Comparison of ENCODE assay signal across 8 cellular contexts in genomic region chr10:95758351-95759025, GRCh38. TPM values are rescaled to one million over a fixed set of nuclear protein-coding genes. Genes with fewer than 3 reads are reported as not detected.
A peak's percentile ranks its signal among the peaks of the same experiment; 100 is the strongest.
DNase-seq lines count a peak whose midpoint lies in the region; ATAC-seq and TF ChIP-seq lines count a peak whose summit lies in the region.

No MANE protein-coding gene starts in this region.

- TF ChIP-seq CTCF in GM20000 (IDR thresholded peaks at IDR 0.05; ENCODE audit: extremely low read depth, missing control alignments): no peak
- no peak for TF ChIP-seq CTCF in esophagus muscularis mucosa (IDR thresholded peaks at IDR 0.05)

- H3K27me3 ChIP-seq in esophagus muscularis mucosa: no peaks in the 10 kb centered on the region

- H3K27ac ChIP-seq in esophagus muscularis mucosa (replicated peaks in 1 of 4): peak overlapping the region; percentile 75 to 88 (median 85)

- TF ChIP-seq EP300 in esophagus muscularis mucosa (IDR thresholded peaks at IDR 0.05): no peak

- TF ChIP-seq POLR2A in GM10847 (IDR thresholded peaks at IDR 0.05; ENCODE audit: extremely low read depth, insufficient read length): peak; percentile 19
- TF ChIP-seq POLR2A in esophagus muscularis mucosa (IDR thresholded peaks at IDR 0.05; ENCODE audit: low read depth): no peak

- intact Hi-C loops in esophagus muscularis mucosa (cut with DNase I): loop anchor here (5.0 kb wide), 1 partner anchor 84 kb away; no protein-coding TSS in a partner anchor

- DNase-seq in GM20000 (ENCODE audit: low spot score) (peak; percentile 48), esophagus muscularis mucosa (ENCODE audit: extremely low spot score) (no peak), SIG-M5 treated with dmso at 0.1 percent for 504 hours (lab: John Stamatoyannopoulos, UW; ENCODE audit: unreplicated experiment) (no peak), hypothalamus (lab: John Stamatoyannopoulos, UW) (no peak)
- DNase-seq in effector CD8-positive, alpha-beta T cell (lab: John Stamatoyannopoulos, UW): no peak
- no peak for DNase-seq in stimulated activated CD4-positive, alpha-beta T cell treated with anti-CD3 and anti-CD28 coated beads, Interleukin-1b, Interleukin-23, amount 100 ng/mL, for 48 hours

- WGBS in esophagus muscularis mucosa: 42% methylated on average over 2 of the region's 2 CpGs

- peak overlapping the region in 3 of 4 donors; percentile 5 to 58 (median 50) for H3K4me3 ChIP-seq in esophagus muscularis mucosa

- no peaks in the 10 kb centered on the region for H3K36me3 ChIP-seq in esophagus muscularis mucosa

- peaks cover 16 to 64% (median 60%) of the 10 kb centered on the region in 4 donors for H3K4me1 ChIP-seq in esophagus muscularis mucosa

- no peaks in the 10 kb centered on the region for H3K9me3 ChIP-seq in esophagus muscularis mucosa

- peak; percentile 43 for ATAC-seq in HG03565 (IDR thresholded peaks at IDR 0.05; ENCODE audit: unreplicated experiment)

RNA-seq across cellular contexts. Expression of gene ENTPD1, which starts 2.5 kb away (rescaled TPM):
- total RNA-seq in esophagus muscularis mucosa: 10 to 100 TPM; 27.3 to 33.4 (median 31.4) TPM
